ENCODE assay signal across 24 cellular contexts in genomic region chr1:29629401-29629800, GRCh38.
"Had no signal": no experiment of that assay in that cellular context is flagged by ENCODE, and none has a peak within 500 bp of the region (broad histone marks: within the 10 kb centered on the region; RNA-seq: fewer than 3 reads in every experiment).

No MANE protein-coding gene starts in this region.

- H3K4me1 Mint-ChIP-seq: naive thymus-derived CD8-positive, alpha-beta T cell; stimulated activated naive B cell treated with anti-CD40 and anti-IgM and Interleukin-4, amounts not matched to agents 10 μg/mL and 1 μg/mL and 100 μg/mL, for 72 hours had no signal

- H3K36me3 ChIP-seq: esophagus squamous epithelium, heart right ventricle, lower lobe of right lung, pancreas, right lobe of liver, suprapubic skin, transverse colon, upper lobe of right lung, uterus had no signal

- H3K27ac ChIP-seq: dorsolateral prefrontal cortex, esophagus squamous epithelium, heart right ventricle, lower lobe of right lung, pancreas, right lobe of liver, suprapubic skin, transverse colon, upper lobe of right lung, uterus had no signal

- H3K9me3 ChIP-seq: esophagus squamous epithelium, lower lobe of right lung, pancreas, right lobe of liver, suprapubic skin, transverse colon, upper lobe of right lung, uterus had no signal

- H3K9me3 Mint-ChIP-seq: stimulated activated naive CD8-positive, alpha-beta T cell treated with anti-CD3 and anti-CD28 coated beads, Interleukin-15, Interleukin-2, amounts not matched to agents 100 ng/mL and 50 ng/mL, for 24 hours had no signal

- ATAC-seq: heart right ventricle; left ventricle myocardium superior; lower lobe of right lung; naive thymus-derived CD8-positive, alpha-beta T cell; pancreas; right lobe of liver; stimulated activated naive B cell treated with anti-CD40 and anti-IgM and Interleukin-4, amounts not matched to agents 10 μg/mL and 1 μg/mL and 100 μg/mL, for 72 hours; upper lobe of right lung had no signal

- H3K4me1 ChIP-seq: esophagus squamous epithelium, heart right ventricle, lower lobe of right lung, pancreas, right lobe of liver, suprapubic skin, transverse colon, upper lobe of right lung had no signal

- H3K4me3 Mint-ChIP-seq: naive thymus-derived CD8-positive, alpha-beta T cell; nephron progenitor cell; stimulated activated naive B cell treated with anti-CD40 and anti-IgM and Interleukin-4, amounts not matched to agents 10 μg/mL and 1 μg/mL and 100 μg/mL, for 72 hours; stimulated activated naive CD8-positive, alpha-beta T cell treated with anti-CD3 and anti-CD28 coated beads, Interleukin-15, Interleukin-2, amounts not matched to agents 100 ng/mL and 50 ng/mL, for 24 hours had no signal

- DNase-seq: dorsolateral prefrontal cortex; effector CD8-positive, alpha-beta T cell; esophagus squamous epithelium; foreskin melanocyte; glutamatergic neuron; heart right ventricle; hippocampal formation; left ventricle myocardium superior; lower lobe of right lung; nephron progenitor cell; nucleus accumbens; pancreas; right lobe of liver; small intestine; stimulated activated CD4-positive, alpha-beta T cell treated with anti-CD3 and anti-CD28 coated beads, Interleukin-15, amount 100 ng/mL, for 24 hours; stimulated activated CD4-positive, alpha-beta T cell treated with anti-CD3 and anti-CD28 coated beads, Interleukin-2, amount 100 ng/mL, for 48 hours; stimulated activated naive B cell treated with anti-CD40 and anti-IgM and Interleukin-4, amounts not matched to agents 10 μg/mL and 1 μg/mL and 100 μg/mL, for 72 hours; transverse colon; upper lobe of right lung; uterus had no signal

- H3K4me3 ChIP-seq: dorsolateral prefrontal cortex, esophagus squamous epithelium, heart right ventricle, lower lobe of right lung, pancreas, right lobe of liver, suprapubic skin, transverse colon, upper lobe of right lung, uterus had no signal

- H3K36me3 Mint-ChIP-seq: naive thymus-derived CD8-positive, alpha-beta T cell; stimulated activated naive B cell treated with anti-CD40 and anti-IgM and Interleukin-4, amounts not matched to agents 10 μg/mL and 1 μg/mL and 100 μg/mL, for 72 hours had no signal

- H3K27ac Mint-ChIP-seq: naive thymus-derived CD8-positive, alpha-beta T cell; nephron progenitor cell; progenitor cell of endocrine pancreas; stimulated activated naive CD8-positive, alpha-beta T cell treated with anti-CD3 and anti-CD28 coated beads, Interleukin-15, Interleukin-2, amounts not matched to agents 100 ng/mL and 50 ng/mL, for 24 hours had no signal

- H3K27me3 ChIP-seq: pancreas, right lobe of liver, transverse colon, uterus had no signal
